Comparison of ENCODE assay signal across 8 cellular contexts in genomic region chr7:65508581-65509367, GRCh38.
DNase-seq lines count a peak whose midpoint lies in the region; ATAC-seq and TF ChIP-seq lines count a peak whose summit lies in the region.
"Not testable (repeated sequence)": the region's sequence is repeated elsewhere in the genome, so short reads cannot be mapped to it uniquely, and the experiment has no call there.

No MANE protein-coding gene starts in this region.

- H3K27me3 ChIP-seq in KMS-11 (ENCODE audit: insufficient read depth, low read depth) (peaks cover 17% of the 10 kb centered on the region; the same call in 1 of the 2 replicates), SJSA1 (replicated peaks) (peaks cover 14% of the 10 kb centered on the region), esophagus muscularis mucosa (peaks cover 0 to 36% (median 16%) of the 10 kb centered on the region in 4 donors), trophoblast cell (ENCODE audit: insufficient read depth, low read length) (peaks cover 11% of the 10 kb centered on the region), tibial nerve (peaks cover 0 to 29% of the 10 kb centered on the region in 2 donors)

- H2AK5ac ChIP-seq in trophoblast cell (ENCODE audit: low read length): not testable (repeated sequence)

- H4K12ac ChIP-seq in trophoblast cell (ENCODE audit: low read depth, low read length): not testable (repeated sequence)

- intact Hi-C loops in esophagus muscularis mucosa (cut with DNase I): not testable (repeated sequence)

- in situ Hi-C loops in astrocyte of the cerebellum (cut with HindIII; ENCODE audit: low sequenced_read_pairs): not testable (repeated sequence)

- H3K23ac ChIP-seq in trophoblast cell (ENCODE audit: low read length): not testable (repeated sequence)

- TF ChIP-seq CTCF in KMS-11 (conservative IDR thresholded peaks at IDR 0.05; ENCODE audit: low read depth, low read length); astrocyte of the cerebellum (IDR thresholded peaks at IDR 0.05; ENCODE audit: low read depth, low read length, missing control alignments); esophagus muscularis mucosa (IDR thresholded peaks at IDR 0.05); tibial nerve (IDR thresholded peaks at IDR 0.05): not testable (repeated sequence)

- DNase-seq in COLO668 (lab: John Stamatoyannopoulos, UW; ENCODE audit: unreplicated experiment) (peak; percentile 51), left lobe of liver (ENCODE audit: low spot score) (peak; percentile 45)
- DNase-seq in SJSA1 (ENCODE audit: low read depth in 1 of 2, low spot score in 2 of 2); astrocyte of the cerebellum (ENCODE audit: low read depth); esophagus muscularis mucosa (ENCODE audit: extremely low spot score); trophoblast cell; tibial nerve (ENCODE audit: low spot score in 2 of 2): not testable (repeated sequence)

- H4K20me1 ChIP-seq in KMS-11 (ENCODE audit: insufficient read depth): not testable (repeated sequence)

- H3K4ac ChIP-seq in trophoblast cell (ENCODE audit: low read depth, low read length): not testable (repeated sequence)

- not testable (repeated sequence) for H2BK12ac ChIP-seq in trophoblast cell (ENCODE audit: low read length)

- TF ChIP-seq POLR2A in esophagus muscularis mucosa (IDR thresholded peaks at IDR 0.05; ENCODE audit: low read depth); tibial nerve (IDR thresholded peaks at IDR 0.05): not testable (repeated sequence)

- not testable (repeated sequence) for H3K79me1 ChIP-seq in trophoblast cell (ENCODE audit: low read length)

- H3K9me3 ChIP-seq in SJSA1 (replicated peaks); esophagus muscularis mucosa; trophoblast cell (ENCODE audit: insufficient read depth, low read depth, low read length); tibial nerve: not testable (repeated sequence)

- not testable (repeated sequence) for TF ChIP-seq EP300 in esophagus muscularis mucosa (IDR thresholded peaks at IDR 0.05); tibial nerve (IDR thresholded peaks at IDR 0.05)

- not testable (repeated sequence) for H3K4me3 ChIP-seq in KMS-11 (IDR thresholded peaks at IDR 0.05; ENCODE audit: insufficient read depth, low read depth, low read length)
- H3K4me3 ChIP-seq in SJSA1 (peak overlapping the region; percentile 25), astrocyte of the cerebellum (ENCODE audit: low read depth, low read length) (peak overlapping the region; percentile 46), esophagus muscularis mucosa (peak overlapping the region; percentile 38 to 64 (median 54)), trophoblast cell (ENCODE audit: low read depth, low read length) (peak overlapping the region; percentile 50), tibial nerve (peak overlapping the region; percentile 13 to 51 (median 50))

- not testable (repeated sequence) for H4K91ac ChIP-seq in trophoblast cell (ENCODE audit: low read depth, low read length)

- peak overlapping the region; percentile 94 for H2AFZ ChIP-seq in KMS-11 (ENCODE audit: low read depth)
- H2AFZ ChIP-seq in trophoblast cell (ENCODE audit: insufficient read depth, low read length, poor library complexity): not testable (repeated sequence)

- no CpG with 5 or more reads among the region's 85 CpGs for WGBS in esophagus muscularis mucosa
- no CpG with 5 or more reads among the region's 85 CpGs for WGBS in trophoblast cell (ENCODE audit: extremely low coverage, insufficient coverage, insufficient read length)
- 1% methylated on average over 36 to 44 of the region's 85 CpGs for WGBS in tibial nerve, 2 donors

- H4K8ac ChIP-seq in trophoblast cell (ENCODE audit: low read depth, low read length): not testable (repeated sequence)

- H3K18ac ChIP-seq in trophoblast cell (ENCODE audit: low read length): not testable (repeated sequence)

- H3K4me2 ChIP-seq in KMS-11 (peak overlapping the region; percentile 67), trophoblast cell (ENCODE audit: low read length) (peak overlapping the region; percentile 85)

- H2BK5ac ChIP-seq in trophoblast cell (ENCODE audit: low read depth, low read length, poor library complexity): not testable (repeated sequence)

- H3K14ac ChIP-seq in trophoblast cell (ENCODE audit: low read length): not testable (repeated sequence)

- H2BK120ac ChIP-seq in trophoblast cell (ENCODE audit: insufficient read depth, low read length, poor library complexity): not testable (repeated sequence)

- H3K36me3 ChIP-seq in KMS-11 (ENCODE audit: insufficient read depth); SJSA1; esophagus muscularis mucosa; trophoblast cell (ENCODE audit: control insufficient read depth in 1 of 2, insufficient read depth in 2 of 2, low read length in 2 of 2); tibial nerve: not testable (repeated sequence)

- ATAC-seq in left lobe of liver: peak; percentile 87

- H3K79me2 ChIP-seq in KMS-11 (ENCODE audit: insufficient read depth, low read depth); trophoblast cell (ENCODE audit: control insufficient read depth, insufficient read depth, low read length, poor library complexity): not testable (repeated sequence)

- peak overlapping the region; percentile 57; the same call in 1 of the 2 replicates for H3K9ac ChIP-seq in KMS-11
- not testable (repeated sequence) for H3K9ac ChIP-seq in trophoblast cell (ENCODE audit: low read length)

- H3K4me1 ChIP-seq in KMS-11 (ENCODE audit: low read depth, poor library complexity, severe bottlenecking); SJSA1 (replicated peaks); trophoblast cell (ENCODE audit: control insufficient read depth in 1 of 2, insufficient read depth in 2 of 2, low read length in 2 of 2): not testable (repeated sequence)
- H3K4me1 ChIP-seq in esophagus muscularis mucosa: peaks cover 10 to 19% (median 13%) of the 10 kb centered on the region in 4 donors
- peaks cover 0 to 21% (median 3%) of the 10 kb centered on the region in 4 donors for H3K4me1 ChIP-seq in tibial nerve

- H3K27ac ChIP-seq in KMS-11; SJSA1; esophagus muscularis mucosa (replicated peaks in 1 of 4); trophoblast cell (ENCODE audit: low read depth, low read length): not testable (repeated sequence)
- H3K27ac ChIP-seq in tibial nerve: peak overlapping the region in 1 of 4 donors; percentile 50
